Comparison of ENCODE assay signal across 28 cellular contexts in genomic region chr12:126487581-126487980, GRCh38.
"Had no signal": no experiment of that assay in that cellular context is flagged by ENCODE, and none has a peak within 500 bp of the region (broad histone marks: within the 10 kb centered on the region; RNA-seq: fewer than 3 reads in every experiment).

No MANE protein-coding gene starts in this region.

- DNase-seq: activated CD4-positive, alpha-beta memory T cell treated with anti-CD3 and anti-CD28 coated beads for 36 hours; activated CD4-positive, alpha-beta T cell treated with anti-CD3 and anti-CD28 coated beads for 36 hours; activated CD4-positive, alpha-beta T cell treated with anti-CD3 and anti-CD28 coated beads, Interleukin-2, amount 10 ng/mL, durations not matched to agents 24 days and 14 days; activated CD4-positive, CD25-positive, alpha-beta regulatory T cell; activated CD4-positive, CD25-positive, alpha-beta regulatory T cell treated with anti-CD3 and anti-CD28 coated beads, Interleukin-2, amount 50 U/mL, for 72 hours; activated CD8-positive, alpha-beta memory T cell treated with anti-CD3 and anti-CD28 coated beads, Interleukin-2, amount 10 ng/mL, durations not matched to agents 7 days and 5 days; activated CD8-positive, alpha-beta memory T cell treated with anti-CD3 and anti-CD28 coated beads, Interleukin-2, amount 50 U/mL, for 4 hours; activated CD8-positive, alpha-beta T cell treated with anti-CD3 and anti-CD28 coated beads, Interleukin-2, amount 10 ng/mL, durations not matched to agents 7 days and 5 days; activated effector memory CD4-positive, alpha-beta T cell treated with anti-CD3 and anti-CD28 coated beads, Interleukin-2, amount 50 U/mL, for 16 hours; activated naive CD4-positive, alpha-beta T cell treated with anti-CD3 and anti-CD28 coated beads for 36 hours; activated naive CD8-positive, alpha-beta T cell treated with anti-CD3 and anti-CD28 coated beads for 36 hours; activated naive CD8-positive, alpha-beta T cell treated with anti-CD3 and anti-CD28 coated beads, Interleukin-2, amount 50 U/mL, for 24 hours; activated T-cell treated with anti-CD3 and anti-CD28 coated beads, Interleukin-2, amount 50 U/mL, for 1 hour; activated T-cell treated with anti-CD3 and anti-CD28 coated beads, Interleukin-2, amount 50 U/mL, for 48 hours; adrenal gland; amygdala; aorta; body of pancreas; caudate nucleus; cortex of kidney; dermis blood vessel endothelial cell; effector CD4-positive, alpha-beta T cell; effector memory CD8-positive, alpha-beta T cell; erythroblast; foreskin keratinocyte; T-helper 2 cell had no signal

- ATAC-seq: activated CD4-positive, alpha-beta T cell treated with anti-CD3 and anti-CD28 coated beads for 36 hours; activated CD8-positive, alpha-beta memory T cell treated with anti-CD3 and anti-CD28 coated beads, Interleukin-2, amount 10 ng/mL, durations not matched to agents 7 days and 5 days; activated CD8-positive, alpha-beta T cell treated with anti-CD3 and anti-CD28 coated beads, Interleukin-2, amount 10 ng/mL, durations not matched to agents 7 days and 5 days; activated naive CD8-positive, alpha-beta T cell treated with anti-CD3 and anti-CD28 coated beads, Interleukin-2, amount 50 U/mL, for 24 hours; body of pancreas; effector memory CD8-positive, alpha-beta T cell; foreskin keratinocyte; gastroesophageal sphincter had no signal

- FAIRE-seq: colon had no signal
